In the genomic region with DNA sequence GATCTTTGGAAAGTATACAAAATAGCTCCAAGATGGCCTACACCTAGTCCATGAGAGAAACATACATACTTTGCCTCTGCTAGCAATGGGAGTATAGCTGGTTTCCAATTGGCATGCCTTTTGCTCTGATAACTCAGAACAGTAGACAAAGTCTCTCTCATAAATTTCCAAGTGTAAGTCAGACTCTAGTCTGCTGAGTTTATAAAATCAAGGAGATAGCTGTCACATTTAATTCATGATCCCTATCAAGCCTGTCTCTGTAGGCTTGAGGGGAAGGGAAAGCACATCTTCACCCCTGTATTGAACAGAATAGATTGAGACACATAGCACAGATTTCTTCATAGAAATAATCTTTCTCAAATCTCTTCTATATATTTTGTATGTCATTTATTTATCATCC, we compare ENCODE assay signal across 25 cellular contexts.
"Had no signal": no experiment of that assay in that cellular context is flagged by ENCODE, and none has a peak within 500 bp of the region (broad histone marks: within the 10 kb centered on the region; RNA-seq: fewer than 3 reads in every experiment).

No MANE protein-coding gene starts in this region.

- H3K4me3 ChIP-seq: colonic mucosa, coronary artery, dorsolateral prefrontal cortex, esophagus muscularis mucosa, esophagus squamous epithelium, gastrocnemius medialis, gastroesophageal sphincter, heart left ventricle, heart right ventricle had no signal

- H3K27me3 ChIP-seq: colonic mucosa, esophagus muscularis mucosa, esophagus squamous epithelium, gastrocnemius medialis, gastroesophageal sphincter, heart left ventricle, heart right ventricle had no signal

- DNase-seq: colonic mucosa; cortex of kidney; dermis blood vessel endothelial cell; dorsolateral prefrontal cortex; effector CD4-positive, alpha-beta T cell; effector CD8-positive, alpha-beta T cell; effector memory CD4-positive, alpha-beta T cell; effector memory CD8-positive, alpha-beta T cell; endodermal cell; erythroblast; esophagus squamous epithelium; foreskin fibroblast; foreskin keratinocyte; foreskin melanocyte; gastrocnemius medialis; glutamatergic neuron; head of caudate nucleus; heart left ventricle; heart right ventricle had no signal

- H3K36me3 ChIP-seq: colonic mucosa, esophagus muscularis mucosa, esophagus squamous epithelium, gastrocnemius medialis, gastroesophageal sphincter, heart left ventricle, heart right ventricle had no signal

- H3K27ac Mint-ChIP-seq: dendritic cell treated with granulocyte-macrophage colony-stimulating factor and Interleukin-4, amounts not matched to agents 40 ng/mL and 50 ng/mL, for 4 days; effector memory CD8-positive, alpha-beta T cell; endodermal cell had no signal

- H3K4me3 Mint-ChIP-seq: dendritic cell treated with granulocyte-macrophage colony-stimulating factor and Interleukin-4, amounts not matched to agents 40 ng/mL and 50 ng/mL, for 4 days; effector memory CD8-positive, alpha-beta T cell; endodermal cell had no signal

- H3K27me3 Mint-ChIP-seq: dendritic cell treated with granulocyte-macrophage colony-stimulating factor and Interleukin-4, amounts not matched to agents 40 ng/mL and 50 ng/mL, for 4 days; effector memory CD8-positive, alpha-beta T cell had no signal

- H3K9me3 ChIP-seq: colonic mucosa, esophagus muscularis mucosa, esophagus squamous epithelium, gastrocnemius medialis, gastroesophageal sphincter, heart left ventricle, heart right ventricle had no signal

- H3K4me1 ChIP-seq: colonic mucosa, esophagus muscularis mucosa, esophagus squamous epithelium, foreskin keratinocyte, gastrocnemius medialis, gastroesophageal sphincter, heart left ventricle, heart right ventricle had no signal

- ATAC-seq: effector memory CD8-positive, alpha-beta T cell; esophagus mucosa; foreskin keratinocyte; gastrocnemius medialis; gastroesophageal sphincter; heart left ventricle; heart right ventricle had no signal

- H3K9me3 Mint-ChIP-seq: dendritic cell treated with granulocyte-macrophage colony-stimulating factor and Interleukin-4, amounts not matched to agents 40 ng/mL and 50 ng/mL, for 4 days; endodermal cell had no signal

- H3K27ac ChIP-seq: colonic mucosa, coronary artery, dorsolateral prefrontal cortex, epithelial cell of prostate, esophagus muscularis mucosa, esophagus squamous epithelium, foreskin keratinocyte, gastrocnemius medialis, gastroesophageal sphincter, heart left ventricle, heart right ventricle had no signal

- H3K4me1 Mint-ChIP-seq: endodermal cell had no signal
